ENCODE assay signal across 1 cellular context in genomic region chr1:15436881-15437449, GRCh38.
A peak's percentile ranks its signal among the peaks of the same experiment; 100 is the strongest.
TF ChIP-seq lines count a peak whose summit lies in the region.

No MANE protein-coding gene starts in this region.

TF ChIP-seq in H1, 55 proteins besides CTCF, POLR2A, EP300 and RAD21 (continued from another document):
- TF ChIP-seq KDM1A (IDR thresholded peaks at IDR 0.05; ENCODE audit: borderline replicate concordance, low read length) = peak; percentile 37; the same call in 1 of the 2 replicates
